In the genomic region with DNA sequence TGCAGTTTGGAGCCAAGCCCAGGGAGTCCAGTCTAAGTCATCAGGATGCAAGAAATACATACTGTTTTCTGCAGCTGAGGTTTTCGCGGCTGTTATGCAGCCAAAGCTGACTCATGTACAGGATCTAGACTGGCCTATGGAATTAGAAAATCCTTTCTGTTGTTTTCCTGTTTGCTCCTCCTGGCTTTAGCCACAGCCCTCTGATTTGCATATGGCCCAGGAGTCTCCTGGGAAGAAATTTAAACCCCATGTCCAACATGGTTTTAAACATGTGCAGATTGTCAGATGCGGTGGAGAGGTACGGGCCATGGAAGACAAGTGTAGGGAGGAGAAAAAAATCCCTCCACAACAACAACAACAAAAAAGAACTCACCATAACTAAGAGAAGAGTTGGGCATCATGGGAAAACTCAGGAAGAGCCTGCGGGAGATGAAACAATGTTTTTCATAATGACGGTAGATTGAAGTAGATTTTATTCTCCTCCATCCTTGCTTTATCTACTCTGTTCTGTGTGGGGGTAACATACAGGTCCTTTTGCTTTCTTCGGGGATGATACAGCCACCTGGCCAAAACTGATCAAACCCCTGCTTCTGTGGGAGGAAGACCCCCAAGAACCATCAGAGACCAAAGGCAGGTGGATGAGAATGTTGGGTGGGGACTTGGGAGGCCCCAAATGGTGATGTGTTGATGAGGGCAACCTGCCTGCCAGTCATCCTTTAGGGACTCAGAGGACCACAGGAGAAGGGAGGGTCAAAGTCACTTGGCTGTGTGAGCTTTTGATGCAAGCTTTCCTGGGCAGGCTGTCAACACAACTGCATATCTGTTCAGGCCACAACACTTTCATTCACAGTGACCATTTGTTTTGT, we compare ENCODE assay signal across 1 cellular context.
TF ChIP-seq lines count a peak whose summit lies in the region.

No MANE protein-coding gene starts in this region.

TF ChIP-seq in H1, 55 proteins besides CTCF, POLR2A, EP300 and RAD21:
- 0 out of 4 replicates have a peak, but pooled peaks of 1 of the 2 experiments have one; percentile 46 for TF ChIP-seq SIN3A (conservative IDR thresholded peaks at IDR 0.05 in 1 of 2, IDR thresholded peaks at IDR 0.05 in 1 of 2; ENCODE audit: low read depth in 1 of 2, low read length in 2 of 2)
- TF ChIP-seq, protein P1, sequence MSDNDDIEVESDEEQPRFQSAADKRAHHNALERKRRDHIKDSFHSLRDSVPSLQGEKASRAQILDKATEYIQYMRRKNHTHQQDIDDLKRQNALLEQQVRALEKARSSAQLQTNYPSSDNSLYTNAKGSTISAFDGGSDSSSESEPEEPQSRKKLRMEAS (IDR thresholded peaks at IDR 0.05), result no peak
- no peak for TF ChIP-seq JUN (IDR thresholded peaks at IDR 0.05; ENCODE audit: low read depth, low read length)
- TF ChIP-seq CEBPB (IDR thresholded peaks at IDR 0.05; ENCODE audit: low read depth, low read length), result no peak
- TF ChIP-seq SP4 (IDR thresholded peaks at IDR 0.05; ENCODE audit: low read length), result peak; percentile 83; the same call in 1 of the 2 replicates
- TF ChIP-seq NANOG (IDR thresholded peaks at IDR 0.05; ENCODE audit: insufficient read depth, low read depth, low read length, poor library complexity, severe bottlenecking), result no peak
- TF ChIP-seq SP1 (IDR thresholded peaks at IDR 0.05; ENCODE audit: low read depth, low read length), result peak; percentile 81
- no peak for TF ChIP-seq CHD1 (IDR thresholded peaks at IDR 0.05; ENCODE audit: low read depth, low read length)
- TF ChIP-seq TCF12 (IDR thresholded peaks at IDR 0.05; ENCODE audit: low read depth, low read length), result no peak
- TF ChIP-seq YY1 (IDR thresholded peaks at IDR 0.05; ENCODE audit: low read depth, low read length), result peak; percentile 43; the same call in 1 of the 2 replicates
- no peak for TF ChIP-seq BCL11A (IDR thresholded peaks at IDR 0.05; ENCODE audit: low read depth in 2 of 2, low read length in 2 of 2)
- no peak for TF ChIP-seq PHF8 (conservative IDR thresholded peaks at IDR 0.05; ENCODE audit: low read depth, low read length)
- peak; percentile 100 for TF ChIP-seq TAF7 (optimal IDR thresholded peaks at IDR 0.05; ENCODE audit: borderline replicate concordance, low read depth, low read length)
- no peak for TF ChIP-seq SIX5 (IDR thresholded peaks at IDR 0.05; ENCODE audit: low read depth, low read length)
- TF ChIP-seq TAF1 (IDR thresholded peaks at IDR 0.05; ENCODE audit: low read depth, low read length), result no peak
- TF ChIP-seq, protein P2, sequence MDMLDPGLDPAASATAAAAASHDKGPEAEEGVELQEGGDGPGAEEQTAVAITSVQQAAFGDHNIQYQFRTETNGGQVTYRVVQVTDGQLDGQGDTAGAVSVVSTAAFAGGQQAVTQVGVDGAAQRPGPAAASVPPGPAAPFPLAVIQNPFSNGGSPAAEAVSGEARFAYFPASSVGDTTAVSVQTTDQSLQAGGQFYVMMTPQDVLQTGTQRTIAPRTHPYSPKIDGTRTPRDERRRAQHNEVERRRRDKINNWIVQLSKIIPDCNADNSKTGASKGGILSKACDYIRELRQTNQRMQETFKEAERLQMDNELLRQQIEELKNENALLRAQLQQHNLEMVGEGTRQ (IDR thresholded peaks at IDR 0.05; ENCODE audit: low read length), result no peak
- TF ChIP-seq POU5F1 (IDR thresholded peaks at IDR 0.05; ENCODE audit: low read depth, low read length), result no peak
- TF ChIP-seq GABPA (IDR thresholded peaks at IDR 0.05; ENCODE audit: borderline replicate concordance, insufficient read depth, low read length), result no peak
- TF ChIP-seq BACH1 (IDR thresholded peaks at IDR 0.05; ENCODE audit: low read length), result no peak
- TF ChIP-seq BRCA1 (IDR thresholded peaks at IDR 0.05; ENCODE audit: low read depth, low read length), result no peak
- no peak for TF ChIP-seq ATF3 (IDR thresholded peaks at IDR 0.05; ENCODE audit: insufficient read depth, low read depth, low read length)
- TF ChIP-seq SIRT6 (IDR thresholded peaks at IDR 0.05; ENCODE audit: low read length), result no peak
- TF ChIP-seq EGR1 (IDR thresholded peaks at IDR 0.05; ENCODE audit: borderline replicate concordance, low read depth, low read length), result peak; percentile 45; the same call in 1 of the 2 replicates
- no peak for TF ChIP-seq FOSL1 (IDR thresholded peaks at IDR 0.05; ENCODE audit: insufficient read depth, low read depth, low read length)
- no peak for TF ChIP-seq ASH2L (IDR thresholded peaks at IDR 0.05; ENCODE audit: low read length)
- TF ChIP-seq, protein P3, sequence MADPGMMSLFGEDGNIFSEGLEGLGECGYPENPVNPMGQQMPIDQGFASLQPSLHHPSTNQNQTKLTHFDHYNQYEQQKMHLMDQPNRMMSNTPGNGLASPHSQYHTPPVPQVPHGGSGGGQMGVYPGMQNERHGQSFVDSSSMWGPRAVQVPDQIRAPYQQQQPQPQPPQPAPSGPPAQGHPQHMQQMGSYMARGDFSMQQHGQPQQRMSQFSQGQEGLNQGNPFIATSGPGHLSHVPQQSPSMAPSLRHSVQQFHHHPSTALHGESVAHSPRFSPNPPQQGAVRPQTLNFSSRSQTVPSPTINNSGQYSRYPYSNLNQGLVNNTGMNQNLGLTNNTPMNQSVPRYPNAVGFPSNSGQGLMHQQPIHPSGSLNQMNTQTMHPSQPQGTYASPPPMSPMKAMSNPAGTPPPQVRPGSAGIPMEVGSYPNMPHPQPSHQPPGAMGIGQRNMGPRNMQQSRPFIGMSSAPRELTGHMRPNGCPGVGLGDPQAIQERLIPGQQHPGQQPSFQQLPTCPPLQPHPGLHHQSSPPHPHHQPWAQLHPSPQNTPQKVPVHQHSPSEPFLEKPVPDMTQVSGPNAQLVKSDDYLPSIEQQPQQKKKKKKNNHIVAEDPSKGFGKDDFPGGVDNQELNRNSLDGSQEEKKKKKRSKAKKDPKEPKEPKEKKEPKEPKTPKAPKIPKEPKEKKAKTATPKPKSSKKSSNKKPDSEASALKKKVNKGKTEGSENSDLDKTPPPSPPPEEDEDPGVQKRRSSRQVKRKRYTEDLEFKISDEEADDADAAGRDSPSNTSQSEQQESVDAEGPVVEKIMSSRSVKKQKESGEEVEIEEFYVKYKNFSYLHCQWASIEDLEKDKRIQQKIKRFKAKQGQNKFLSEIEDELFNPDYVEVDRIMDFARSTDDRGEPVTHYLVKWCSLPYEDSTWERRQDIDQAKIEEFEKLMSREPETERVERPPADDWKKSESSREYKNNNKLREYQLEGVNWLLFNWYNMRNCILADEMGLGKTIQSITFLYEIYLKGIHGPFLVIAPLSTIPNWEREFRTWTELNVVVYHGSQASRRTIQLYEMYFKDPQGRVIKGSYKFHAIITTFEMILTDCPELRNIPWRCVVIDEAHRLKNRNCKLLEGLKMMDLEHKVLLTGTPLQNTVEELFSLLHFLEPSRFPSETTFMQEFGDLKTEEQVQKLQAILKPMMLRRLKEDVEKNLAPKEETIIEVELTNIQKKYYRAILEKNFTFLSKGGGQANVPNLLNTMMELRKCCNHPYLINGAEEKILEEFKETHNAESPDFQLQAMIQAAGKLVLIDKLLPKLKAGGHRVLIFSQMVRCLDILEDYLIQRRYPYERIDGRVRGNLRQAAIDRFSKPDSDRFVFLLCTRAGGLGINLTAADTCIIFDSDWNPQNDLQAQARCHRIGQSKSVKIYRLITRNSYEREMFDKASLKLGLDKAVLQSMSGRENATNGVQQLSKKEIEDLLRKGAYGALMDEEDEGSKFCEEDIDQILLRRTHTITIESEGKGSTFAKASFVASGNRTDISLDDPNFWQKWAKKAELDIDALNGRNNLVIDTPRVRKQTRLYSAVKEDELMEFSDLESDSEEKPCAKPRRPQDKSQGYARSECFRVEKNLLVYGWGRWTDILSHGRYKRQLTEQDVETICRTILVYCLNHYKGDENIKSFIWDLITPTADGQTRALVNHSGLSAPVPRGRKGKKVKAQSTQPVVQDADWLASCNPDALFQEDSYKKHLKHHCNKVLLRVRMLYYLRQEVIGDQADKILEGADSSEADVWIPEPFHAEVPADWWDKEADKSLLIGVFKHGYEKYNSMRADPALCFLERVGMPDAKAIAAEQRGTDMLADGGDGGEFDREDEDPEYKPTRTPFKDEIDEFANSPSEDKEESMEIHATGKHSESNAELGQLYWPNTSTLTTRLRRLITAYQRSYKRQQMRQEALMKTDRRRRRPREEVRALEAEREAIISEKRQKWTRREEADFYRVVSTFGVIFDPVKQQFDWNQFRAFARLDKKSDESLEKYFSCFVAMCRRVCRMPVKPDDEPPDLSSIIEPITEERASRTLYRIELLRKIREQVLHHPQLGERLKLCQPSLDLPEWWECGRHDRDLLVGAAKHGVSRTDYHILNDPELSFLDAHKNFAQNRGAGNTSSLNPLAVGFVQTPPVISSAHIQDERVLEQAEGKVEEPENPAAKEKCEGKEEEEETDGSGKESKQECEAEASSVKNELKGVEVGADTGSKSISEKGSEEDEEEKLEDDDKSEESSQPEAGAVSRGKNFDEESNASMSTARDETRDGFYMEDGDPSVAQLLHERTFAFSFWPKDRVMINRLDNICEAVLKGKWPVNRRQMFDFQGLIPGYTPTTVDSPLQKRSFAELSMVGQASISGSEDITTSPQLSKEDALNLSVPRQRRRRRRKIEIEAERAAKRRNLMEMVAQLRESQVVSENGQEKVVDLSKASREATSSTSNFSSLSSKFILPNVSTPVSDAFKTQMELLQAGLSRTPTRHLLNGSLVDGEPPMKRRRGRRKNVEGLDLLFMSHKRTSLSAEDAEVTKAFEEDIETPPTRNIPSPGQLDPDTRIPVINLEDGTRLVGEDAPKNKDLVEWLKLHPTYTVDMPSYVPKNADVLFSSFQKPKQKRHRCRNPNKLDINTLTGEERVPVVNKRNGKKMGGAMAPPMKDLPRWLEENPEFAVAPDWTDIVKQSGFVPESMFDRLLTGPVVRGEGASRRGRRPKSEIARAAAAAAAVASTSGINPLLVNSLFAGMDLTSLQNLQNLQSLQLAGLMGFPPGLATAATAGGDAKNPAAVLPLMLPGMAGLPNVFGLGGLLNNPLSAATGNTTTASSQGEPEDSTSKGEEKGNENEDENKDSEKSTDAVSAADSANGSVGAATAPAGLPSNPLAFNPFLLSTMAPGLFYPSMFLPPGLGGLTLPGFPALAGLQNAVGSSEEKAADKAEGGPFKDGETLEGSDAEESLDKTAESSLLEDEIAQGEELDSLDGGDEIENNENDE (IDR thresholded peaks at IDR 0.05; ENCODE audit: insufficient replicate concordance, low read length), result no peak
- 0 out of 4 replicates have a peak, but pooled peaks of 1 of the 2 experiments have one; percentile 67 for TF ChIP-seq HDAC2 (IDR thresholded peaks at IDR 0.05; ENCODE audit: borderline replicate concordance in 1 of 2, low read depth in 2 of 2, low read length in 2 of 2)
- TF ChIP-seq SAP30 (IDR thresholded peaks at IDR 0.05; ENCODE audit: insufficient read depth, insufficient replicate concordance, low read length), result no peak
- TF ChIP-seq KDM1A (IDR thresholded peaks at IDR 0.05; ENCODE audit: borderline replicate concordance, low read length), result no peak
- TF ChIP-seq TBP (IDR thresholded peaks at IDR 0.05; ENCODE audit: low read depth, low read length), result peak; percentile 98
- TF ChIP-seq RFX5 (IDR thresholded peaks at IDR 0.05; ENCODE audit: borderline replicate concordance, low read depth, low read length), result no peak
- no peak for TF ChIP-seq RBBP5 (IDR thresholded peaks at IDR 0.05; ENCODE audit: borderline replicate concordance, low read depth, low read length)
- TF ChIP-seq POLR2AphosphoS5 (IDR thresholded peaks at IDR 0.05; ENCODE audit: low read depth, low read length), result peak; percentile 95
- peak; percentile 99 for TF ChIP-seq GTF2F1 (IDR thresholded peaks at IDR 0.05; ENCODE audit: borderline replicate concordance, low read depth, low read length)
- TF ChIP-seq CREB1 (IDR thresholded peaks at IDR 0.05), result no peak
- TF ChIP-seq RNF2 (IDR thresholded peaks at IDR 0.05; ENCODE audit: borderline replicate concordance, low read depth, low read length, missing control alignments, poor library complexity, severe bottlenecking), result no peak
- peak; percentile 36; the same call in 1 of the 2 replicates for TF ChIP-seq CHD2 (IDR thresholded peaks at IDR 0.05; ENCODE audit: low read length)
- TF ChIP-seq SP2 (IDR thresholded peaks at IDR 0.05; ENCODE audit: low read length), result no peak
TF ChIP-seq in H1: peak in this region for 11.
